Comparison of ENCODE assay signal across 1 cellular context in genomic region chr19:54431255-54431838, GRCh38.
A peak's percentile ranks its signal among the peaks of the same experiment; 100 is the strongest.
TF ChIP-seq lines count a peak whose summit lies in the region.

No MANE protein-coding gene starts in this region.

TF ChIP-seq in HEK293, 187 proteins besides CTCF, POLR2A, EP300 and RAD21 (continued from another document and continues in another):
- TF ChIP-seq HIC1 (tag by site-specific recombination; IDR thresholded peaks at IDR 0.05): no peak
- TF ChIP-seq ZNF560 (tag by site-specific recombination; IDR thresholded peaks at IDR 0.05; ENCODE audit: borderline replicate concordance): no peak
- TF ChIP-seq ELK4 (IDR thresholded peaks at IDR 0.05; ENCODE audit: borderline replicate concordance, low read depth, low read length): no peak
- no peak for TF ChIP-seq ZNF704 (tag by site-specific recombination; IDR thresholded peaks at IDR 0.05)
- TF ChIP-seq ZBTB1 (tag by site-specific recombination; IDR thresholded peaks at IDR 0.05): no peak
- no peak for TF ChIP-seq TSHZ1 (tag by site-specific recombination; IDR thresholded peaks at IDR 0.05; ENCODE audit: borderline replicate concordance)
- no peak for TF ChIP-seq ZBTB44 (tag by site-specific recombination; IDR thresholded peaks at IDR 0.05)
- TF ChIP-seq FEZF1 (tag by site-specific recombination; IDR thresholded peaks at IDR 0.05): peak; percentile 17; the same call in 1 of the 2 replicates
- TF ChIP-seq ZNF664 (tag by site-specific recombination; IDR thresholded peaks at IDR 0.05): no peak
- TF ChIP-seq ZNF174 (tag by site-specific recombination; IDR thresholded peaks at IDR 0.05): no peak
- no peak for TF ChIP-seq ZNF596 (tag by site-specific recombination; IDR thresholded peaks at IDR 0.05)
- no peak for TF ChIP-seq MYNN (tag by site-specific recombination; IDR thresholded peaks at IDR 0.05; ENCODE audit: borderline replicate concordance)
- TF ChIP-seq MZF1 (tag by site-specific recombination; IDR thresholded peaks at IDR 0.05; ENCODE audit: borderline replicate concordance): no peak
- peak; percentile 81 for TF ChIP-seq ZNF398 (tag by site-specific recombination; IDR thresholded peaks at IDR 0.05)
- TF ChIP-seq ZNF138 (tag by site-specific recombination; IDR thresholded peaks at IDR 0.05; ENCODE audit: borderline replicate concordance): no peak
- TF ChIP-seq ZNF202 (tag by site-specific recombination; IDR thresholded peaks at IDR 0.05; ENCODE audit: borderline replicate concordance): no peak
- no peak for TF ChIP-seq ZNF621 (tag by site-specific recombination; IDR thresholded peaks at IDR 0.05)
- no peak for TF ChIP-seq KLF1 (tag by site-specific recombination; IDR thresholded peaks at IDR 0.05)
- TF ChIP-seq ZFP41 (tag by site-specific recombination; IDR thresholded peaks at IDR 0.05; ENCODE audit: borderline replicate concordance): no peak
- no peak for TF ChIP-seq ZNF692 (tag by site-specific recombination; IDR thresholded peaks at IDR 0.05)
- TF ChIP-seq ZIC2 (tag by site-specific recombination; IDR thresholded peaks at IDR 0.05): peak; percentile 57; the same call in 1 of the 2 replicates
- TF ChIP-seq PRDM4 (tag by site-specific recombination; IDR thresholded peaks at IDR 0.05): no peak
- TF ChIP-seq ZNF266 (tag by site-specific recombination; IDR thresholded peaks at IDR 0.05; ENCODE audit: low read depth): no peak
- TF ChIP-seq KLF7 (tag by site-specific recombination; IDR thresholded peaks at IDR 0.05; ENCODE audit: borderline replicate concordance): no peak
- peak; percentile 45; the same call in 1 of the 2 replicates for TF ChIP-seq PRDM10 (tag by site-specific recombination; IDR thresholded peaks at IDR 0.05)
- no peak for TF ChIP-seq INSM2 (tag by site-specific recombination; IDR thresholded peaks at IDR 0.05)
- TF ChIP-seq ZNF843 (tag by site-specific recombination; IDR thresholded peaks at IDR 0.05): no peak
- TF ChIP-seq ZNF585B (tag by site-specific recombination; IDR thresholded peaks at IDR 0.05): no peak
- TF ChIP-seq SCRT1 (tag by site-specific recombination; IDR thresholded peaks at IDR 0.05; ENCODE audit: borderline replicate concordance): no peak
- TF ChIP-seq KLF17 (tag by site-specific recombination; IDR thresholded peaks at IDR 0.05): no peak
